In the genomic region with DNA sequence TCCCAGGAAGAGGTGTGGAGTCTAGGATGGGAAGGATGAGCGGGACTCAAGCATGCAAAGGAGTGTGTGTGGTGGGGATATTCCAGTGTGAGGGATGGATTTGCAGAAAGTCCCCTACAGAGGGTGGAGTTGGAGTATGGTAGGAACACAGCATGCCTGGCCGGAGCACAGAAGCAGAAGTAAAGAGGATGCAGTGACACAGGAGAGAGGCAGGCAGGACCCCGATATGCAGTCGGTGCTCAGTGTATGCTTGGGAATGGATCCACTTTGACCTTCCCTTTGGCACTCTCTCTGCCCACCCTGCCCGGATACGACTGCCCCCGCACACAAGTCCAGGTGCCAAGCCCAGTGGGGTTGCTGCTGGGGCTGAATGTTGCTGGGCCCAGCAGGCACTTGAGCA, we compare ENCODE assay signal across 36 cellular contexts. TPM values are rescaled to one million over a fixed set of nuclear protein-coding genes. Genes with fewer than 3 reads are reported as not detected.
"Had no signal": no experiment of that assay in that cellular context is flagged by ENCODE, and none has a peak within 500 bp of the region (broad histone marks: within the 10 kb centered on the region; RNA-seq: fewer than 3 reads in every experiment).

No MANE protein-coding gene starts in this region.

- H3K4me1 ChIP-seq: adrenal gland, ascending aorta had no signal

- H3K9me3 Mint-ChIP-seq: activated B cell treated with CpG ODN at 0.5 μM for 24 hours; activated CD4-positive, alpha-beta memory T cell treated with anti-CD3 and anti-CD28 coated beads for 36 hours; activated CD4-positive, alpha-beta T cell treated with anti-CD3 and anti-CD28 coated beads, Interleukin-2, amount 10 ng/mL, durations not matched to agents 24 days and 14 days; activated naive CD4-positive, alpha-beta T cell treated with anti-CD3 and anti-CD28 coated beads, Interleukin-2, amount 50 U/mL, for 72 hours; activated naive CD8-positive, alpha-beta T cell treated with anti-CD3 and anti-CD28 coated beads for 36 hours; activated T-cell treated with anti-CD3 and anti-CD28 coated beads, Interleukin-2, amount 50 U/mL, for 4 hours; activated T-cell treated with anti-CD3 and anti-CD28 coated beads, Interleukin-2, amount 50 U/mL, for 72 hours; activated T-helper 1 cell treated with anti-CD3 and anti-CD28 coated beads, Interleukin-12 subunit alpha, Interleukin-12 subunit beta, Interleukin-2, Interleukin-4 antibody, amounts not matched to agents 30 ng/mL and 10 ng/mL and 1 ng/mL, durations not matched to agents 14 hours and 24 hours and 36 hours; T-helper 1 cell treated with Interleukin-12 subunit alpha and Interleukin-12 subunit beta and Interleukin-4 antibody, amounts not matched to agents 30 μg/mL and 1 μg/mL, for 36 hours had no signal

- H3K27me3 Mint-ChIP-seq: activated CD4-positive, alpha-beta T cell treated with anti-CD3 and anti-CD28 coated beads, Interleukin-2, amount 10 ng/mL, durations not matched to agents 24 days and 14 days had no signal

- H3K27me3 ChIP-seq: adrenal gland, ascending aorta had no signal

- H3K4me1 Mint-ChIP-seq: activated CD4-positive, alpha-beta T cell treated with anti-CD3 and anti-CD28 coated beads, Interleukin-2, amount 10 ng/mL, durations not matched to agents 24 days and 14 days; activated naive CD8-positive, alpha-beta T cell treated with anti-CD3 and anti-CD28 coated beads for 36 hours; activated T-helper 17 cell treated with anti-CD3 and anti-CD28 coated beads, Interleukin-2, amount 50 U/mL, for 72 hours had no signal

- H3K27ac Mint-ChIP-seq: activated B cell treated with CpG ODN at 0.5 μM for 24 hours; activated CD4-positive, alpha-beta memory T cell treated with anti-CD3 and anti-CD28 coated beads for 36 hours; activated CD4-positive, alpha-beta T cell treated with anti-CD3 and anti-CD28 coated beads, Interleukin-2, amount 10 ng/mL, durations not matched to agents 24 days and 14 days; activated CD8-positive, alpha-beta T cell treated with anti-CD3 and anti-CD28 coated beads for 36 hours; activated naive CD4-positive, alpha-beta T cell treated with anti-CD3 and anti-CD28 coated beads for 36 hours; activated naive CD4-positive, alpha-beta T cell treated with anti-CD3 and anti-CD28 coated beads, Interleukin-2, amount 50 U/mL, for 72 hours; activated naive CD8-positive, alpha-beta T cell treated with anti-CD3 and anti-CD28 coated beads for 36 hours; activated T-cell treated with anti-CD3 and anti-CD28 coated beads, Interleukin-2, amount 50 U/mL, for 72 hours; activated T-helper 1 cell treated with anti-CD3 and anti-CD28 coated beads, Interleukin-12 subunit alpha, Interleukin-12 subunit beta, Interleukin-2, Interleukin-4 antibody, amounts not matched to agents 30 ng/mL and 10 ng/mL and 1 ng/mL, durations not matched to agents 14 hours and 24 hours and 36 hours; activated T-helper 17 cell treated with anti-CD3 and anti-CD28 coated beads, Interleukin-2, amount 50 U/mL, for 72 hours; T-helper 1 cell treated with Interleukin-12 subunit alpha and Interleukin-12 subunit beta and Interleukin-4 antibody, amounts not matched to agents 30 μg/mL and 1 μg/mL, for 36 hours; T-helper 2 cell treated with Interferon-gamma antibody and Interleukin-4, amounts not matched to agents 5 μg/mL and 100 μg/mL, for 36 hours had no signal

- H3K4me3 Mint-ChIP-seq: activated B cell treated with CpG ODN at 0.5 μM for 24 hours; activated CD4-positive, alpha-beta memory T cell treated with anti-CD3 and anti-CD28 coated beads for 36 hours; activated CD4-positive, alpha-beta T cell treated with anti-CD3 and anti-CD28 coated beads, Interleukin-2, amount 10 ng/mL, durations not matched to agents 24 days and 14 days; activated CD8-positive, alpha-beta T cell treated with anti-CD3 and anti-CD28 coated beads for 36 hours; activated naive CD4-positive, alpha-beta T cell treated with anti-CD3 and anti-CD28 coated beads for 36 hours; activated naive CD8-positive, alpha-beta T cell treated with anti-CD3 and anti-CD28 coated beads for 36 hours; activated T-cell treated with anti-CD3 and anti-CD28 coated beads, Interleukin-2, amount 50 U/mL, for 4 hours; activated T-cell treated with anti-CD3 and anti-CD28 coated beads, Interleukin-2, amount 50 U/mL, for 72 hours; activated T-helper 1 cell treated with anti-CD3 and anti-CD28 coated beads, Interleukin-12 subunit alpha, Interleukin-12 subunit beta, Interleukin-2, Interleukin-4 antibody, amounts not matched to agents 30 ng/mL and 10 ng/mL and 1 ng/mL, durations not matched to agents 14 hours and 24 hours and 36 hours; activated T-helper 17 cell treated with anti-CD3 and anti-CD28 coated beads, Interleukin-2, amount 50 U/mL, for 72 hours; brain; T-helper 1 cell treated with Interleukin-12 subunit alpha and Interleukin-12 subunit beta and Interleukin-4 antibody, amounts not matched to agents 30 μg/mL and 1 μg/mL, for 36 hours; T-helper 2 cell treated with Interferon-gamma antibody and Interleukin-4, amounts not matched to agents 5 μg/mL and 100 μg/mL, for 36 hours had no signal

- H3K36me3 ChIP-seq: adrenal gland, ascending aorta had no signal

- FAIRE-seq: TTC549 had no signal

- H3K27ac ChIP-seq: adrenal gland, ascending aorta, VCaP had no signal

- DNase-seq: activated B cell treated with CpG ODN at 0.5 μM for 24 hours; activated CD4-positive, alpha-beta memory T cell treated with anti-CD3 and anti-CD28 coated beads for 36 hours; activated CD4-positive, alpha-beta T cell treated with anti-CD3 and anti-CD28 coated beads for 4 hours; activated CD4-positive, alpha-beta T cell treated with anti-CD3 and anti-CD28 coated beads, Interleukin-2, amount 10 ng/mL, durations not matched to agents 24 days and 14 days; activated CD4-positive, alpha-beta T cell treated with anti-CD3 and anti-CD28 coated beads, Interleukin-2, amount 50 U/mL, for 1 hour; activated CD4-positive, alpha-beta T cell treated with anti-CD3 and anti-CD28 coated beads, Interleukin-2, amount 50 U/mL, for 4 hours; activated CD4-positive, CD25-positive, alpha-beta regulatory T cell treated with anti-CD3 and anti-CD28 coated beads, Interleukin-2, amount 50 U/mL, for 72 hours; activated CD8-positive, alpha-beta memory T cell treated with anti-CD3 and anti-CD28 coated beads, Interleukin-2, amount 50 U/mL, for 4 hours; activated CD8-positive, alpha-beta T cell treated with anti-CD3 and anti-CD28 coated beads for 36 hours; activated effector memory CD4-positive, alpha-beta T cell treated with anti-CD3 and anti-CD28 coated beads, Interleukin-2, amount 50 U/mL, for 16 hours; activated gamma-delta T cell treated with Interleukin-2 at 50 U/mL for 16 hours; activated naive CD4-positive, alpha-beta T cell; activated naive CD4-positive, alpha-beta T cell treated with anti-CD3 and anti-CD28 coated beads for 36 hours; activated naive CD4-positive, alpha-beta T cell treated with anti-CD3 and anti-CD28 coated beads, Interleukin-2, amount 50 U/mL, for 16 hours; activated naive CD8-positive, alpha-beta T cell treated with anti-CD3 and anti-CD28 coated beads for 36 hours; activated T-cell treated with anti-CD3 and anti-CD28 coated beads for 4 hours; activated T-cell treated with anti-CD3 and anti-CD28 coated beads, Interleukin-2, amount 50 U/mL, for 1 hour; activated T-cell treated with anti-CD3 and anti-CD28 coated beads, Interleukin-2, amount 50 U/mL, for 4 hours; activated T-cell treated with anti-CD3 and anti-CD28 coated beads, Interleukin-2, amount 50 U/mL, for 72 hours; adrenal gland; amniotic stem cell; central memory CD4-positive, alpha-beta T cell; SW 1271; T-helper 1 cell; T-helper 2 cell; T-helper 9 cell had no signal

- H3K4me3 ChIP-seq: adrenal gland, ascending aorta had no signal

- H3K9me3 ChIP-seq: adrenal gland, ascending aorta had no signal

- ATAC-seq: activated CD8-positive, alpha-beta T cell treated with anti-CD3 and anti-CD28 coated beads for 36 hours; activated naive CD4-positive, alpha-beta T cell treated with anti-CD3 and anti-CD28 coated beads, Interleukin-2, amount 50 U/mL, for 72 hours; activated T-cell treated with anti-CD3 and anti-CD28 coated beads, Interleukin-2, amount 50 U/mL, for 4 hours; activated T-cell treated with anti-CD3 and anti-CD28 coated beads, Interleukin-2, amount 50 U/mL, for 72 hours; activated T-helper 17 cell treated with anti-CD3 and anti-CD28 coated beads, Interleukin-2, amount 50 U/mL, for 72 hours had no signal

- H3K36me3 Mint-ChIP-seq: activated CD4-positive, alpha-beta memory T cell treated with anti-CD3 and anti-CD28 coated beads for 36 hours; activated naive CD4-positive, alpha-beta T cell treated with anti-CD3 and anti-CD28 coated beads, Interleukin-2, amount 50 U/mL, for 72 hours; activated naive CD8-positive, alpha-beta T cell treated with anti-CD3 and anti-CD28 coated beads for 36 hours; brain had no signal

RNA-seq across cellular contexts. Expression of gene WSCD2, which starts 21.3 kb away (rescaled TPM):
- total RNA-seq: activated CD4-positive, alpha-beta memory T cell treated with anti-CD3 and anti-CD28 coated beads for 36 hours; activated CD4-positive, alpha-beta T cell treated with anti-CD3 and anti-CD28 coated beads, Interleukin-2, amount 10 ng/mL, durations not matched to agents 24 days and 14 days; activated CD8-positive, alpha-beta memory T cell treated with anti-CD3 and anti-CD28 coated beads for 36 hours; activated CD8-positive, alpha-beta T cell treated with anti-CD3 and anti-CD28 coated beads for 36 hours; activated naive CD4-positive, alpha-beta T cell treated with anti-CD3 and anti-CD28 coated beads for 36 hours; activated naive CD4-positive, alpha-beta T cell treated with anti-CD3 and anti-CD28 coated beads, Interleukin-2, amount 50 U/mL, for 72 hours; activated naive CD8-positive, alpha-beta T cell treated with anti-CD3 and anti-CD28 coated beads for 36 hours; activated T-cell treated with anti-CD3 and anti-CD28 coated beads, Interleukin-2, amount 50 U/mL, for 4 hours; activated T-cell treated with anti-CD3 and anti-CD28 coated beads, Interleukin-2, amount 50 U/mL, for 72 hours; activated T-helper 1 cell treated with anti-CD3 and anti-CD28 coated beads, Interleukin-12 subunit alpha, Interleukin-12 subunit beta, Interleukin-2, Interleukin-4 antibody, amounts not matched to agents 30 ng/mL and 10 ng/mL and 1 ng/mL, durations not matched to agents 14 hours and 24 hours and 36 hours; activated T-helper 17 cell treated with anti-CD3 and anti-CD28 coated beads, Interleukin-2, amount 50 U/mL, for 72 hours had no signal
